ENCODE assay signal across 1 cellular context in genomic region chr17:82876602-82877391, GRCh38.
TF ChIP-seq lines count a peak whose summit lies in the region.

No MANE protein-coding gene starts in this region.

TF ChIP-seq in K562, 482 proteins besides CTCF, POLR2A, EP300 and RAD21 (continued from another document and continues in another):
- TF ChIP-seq ZHX1 (conservative IDR thresholded peaks at IDR 0.05; ENCODE audit: low read length) (no peak), TCF7 (IDR thresholded peaks at IDR 0.05; ENCODE audit: borderline replicate concordance) (no peak), L3MBTL2 (IDR thresholded peaks at IDR 0.05) (0 out of 2 replicates have a peak, but pooled peaks have one; percentile 58), CHD1 (IDR thresholded peaks at IDR 0.05; ENCODE audit: low read length) (no peak), PHB (CRISPR knock-in tag; IDR thresholded peaks at IDR 0.05) (no peak), ZNF407 (IDR thresholded peaks at IDR 0.05; ENCODE audit: low read depth) (no peak), XRCC3 (IDR thresholded peaks at IDR 0.05) (no peak), BRD9 (IDR thresholded peaks at IDR 0.05; ENCODE audit: low read depth, partially characterized antibody) (peak; percentile 28), NCOA4 (IDR thresholded peaks at IDR 0.05; ENCODE audit: partially characterized antibody) (no peak), TSC22D4 (tag; IDR thresholded peaks at IDR 0.05) (no peak), FOXO4 (CRISPR knock-in tag; IDR thresholded peaks at IDR 0.05) (no peak), HDAC1 (IDR thresholded peaks at IDR 0.05) (no peak), CBX8 (IDR thresholded peaks at IDR 0.05; ENCODE audit: borderline replicate concordance, extremely low read depth, low read depth, low read length, poor library complexity, severe bottlenecking) (no peak), ZNF175 (CRISPR knock-in tag; IDR thresholded peaks at IDR 0.05; ENCODE audit: low read depth) (0 out of 2 replicates have a peak, but pooled peaks have one; percentile 71), SREBF2 (CRISPR knock-in tag; IDR thresholded peaks at IDR 0.05) (no peak), SMAD1 (IDR thresholded peaks at IDR 0.05; ENCODE audit: low read depth, low read length, partially characterized antibody) (no peak), EGR1 (conservative IDR thresholded peaks at IDR 0.05) (no peak), TRIM24 (IDR thresholded peaks at IDR 0.05) (no peak), ZNF121 (CRISPR knock-in tag; conservative IDR thresholded peaks at IDR 0.05) (no peak), XRCC4 (IDR thresholded peaks at IDR 0.05; ENCODE audit: extremely low read depth, insufficient read depth, insufficient read length) (no peak), ZBTB33 (CRISPR knock-in tag; IDR thresholded peaks at IDR 0.05) (peak; percentile 53), ETV6 (IDR thresholded peaks at IDR 0.05; ENCODE audit: borderline replicate concordance in 1 of 2, low read depth in 2 of 2, low read length in 1 of 2) (no peak), ETV6 (CRISPR knock-in tag; IDR thresholded peaks at IDR 0.05; ENCODE audit: borderline replicate concordance) (no peak), TAF15 (IDR thresholded peaks at IDR 0.05; ENCODE audit: low read depth, low read length) (no peak), SREBF1 (IDR thresholded peaks at IDR 0.05; ENCODE audit: borderline replicate concordance, low read depth, low read length) (no peak), TAF9B (IDR thresholded peaks at IDR 0.05; ENCODE audit: partially characterized antibody) (no peak), MTA3 (IDR thresholded peaks at IDR 0.05; ENCODE audit: borderline replicate concordance) (no peak), ZNF512 (tag; IDR thresholded peaks at IDR 0.05) (no peak), MYC (IDR thresholded peaks at IDR 0.05; ENCODE audit: low read depth, low read length) (no peak; the same call in 1 of the 2 replicates), MYC (CRISPR knock-in tag; IDR thresholded peaks at IDR 0.05; ENCODE audit: borderline replicate concordance, low read depth) (no peak), RBM22 (IDR thresholded peaks at IDR 0.05; ENCODE audit: low read depth, low read length, poor library complexity, severe bottlenecking) (no peak), RBM17 (IDR thresholded peaks at IDR 0.05; ENCODE audit: borderline replicate concordance, low read depth, low read length) (no peak), BCOR (IDR thresholded peaks at IDR 0.05) (peak; percentile 8; the same call in 1 of the 2 replicates), PURB (CRISPR knock-in tag; IDR thresholded peaks at IDR 0.05; ENCODE audit: low read depth) (no peak), NR3C1 (CRISPR knock-in tag; IDR thresholded peaks at IDR 0.05) (no peak), RBM39 (optimal IDR thresholded peaks at IDR 0.05; ENCODE audit: low read depth, low read length) (no peak), NFE2 (IDR thresholded peaks at IDR 0.05; ENCODE audit: low read depth) (peak; percentile 30; the same call in 1 of the 2 replicates), ARID2 (IDR thresholded peaks at IDR 0.05) (no peak), ZNF347 (CRISPR knock-in tag; IDR thresholded peaks at IDR 0.05; ENCODE audit: low read depth) (no peak), XRCC5 (IDR thresholded peaks at IDR 0.05; ENCODE audit: low read depth, low read length) (no peak), CREB1 (IDR thresholded peaks at IDR 0.05) (no peak), CREB1 (CRISPR knock-in tag; IDR thresholded peaks at IDR 0.05) (peak; percentile 53; the same call in 1 of the 2 replicates), ZNF644 (tag; IDR thresholded peaks at IDR 0.05; ENCODE audit: low read depth) (no peak), HLTF (IDR thresholded peaks at IDR 0.05) (no peak), RCOR1 (IDR thresholded peaks at IDR 0.05; ENCODE audit: borderline replicate concordance in 1 of 2, low read depth in 2 of 2, low read length in 2 of 2) (0 out of 4 replicates have a peak, but pooled peaks of 1 of the 2 experiments have one; percentile 38)
- TF ChIP-seq, protein P1, sequence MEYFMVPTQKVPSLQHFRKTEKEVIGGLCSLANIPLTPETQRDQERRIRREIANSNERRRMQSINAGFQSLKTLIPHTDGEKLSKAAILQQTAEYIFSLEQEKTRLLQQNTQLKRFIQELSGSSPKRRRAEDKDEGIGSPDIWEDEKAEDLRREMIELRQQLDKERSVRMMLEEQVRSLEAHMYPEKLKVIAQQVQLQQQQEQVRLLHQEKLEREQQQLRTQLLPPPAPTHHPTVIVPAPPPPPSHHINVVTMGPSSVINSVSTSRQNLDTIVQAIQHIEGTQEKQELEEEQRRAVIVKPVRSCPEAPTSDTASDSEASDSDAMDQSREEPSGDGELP (CRISPR knock-in tag; IDR thresholded peaks at IDR 0.05; ENCODE audit: borderline replicate concordance): peak; percentile 74
- TF ChIP-seq, protein P2, sequence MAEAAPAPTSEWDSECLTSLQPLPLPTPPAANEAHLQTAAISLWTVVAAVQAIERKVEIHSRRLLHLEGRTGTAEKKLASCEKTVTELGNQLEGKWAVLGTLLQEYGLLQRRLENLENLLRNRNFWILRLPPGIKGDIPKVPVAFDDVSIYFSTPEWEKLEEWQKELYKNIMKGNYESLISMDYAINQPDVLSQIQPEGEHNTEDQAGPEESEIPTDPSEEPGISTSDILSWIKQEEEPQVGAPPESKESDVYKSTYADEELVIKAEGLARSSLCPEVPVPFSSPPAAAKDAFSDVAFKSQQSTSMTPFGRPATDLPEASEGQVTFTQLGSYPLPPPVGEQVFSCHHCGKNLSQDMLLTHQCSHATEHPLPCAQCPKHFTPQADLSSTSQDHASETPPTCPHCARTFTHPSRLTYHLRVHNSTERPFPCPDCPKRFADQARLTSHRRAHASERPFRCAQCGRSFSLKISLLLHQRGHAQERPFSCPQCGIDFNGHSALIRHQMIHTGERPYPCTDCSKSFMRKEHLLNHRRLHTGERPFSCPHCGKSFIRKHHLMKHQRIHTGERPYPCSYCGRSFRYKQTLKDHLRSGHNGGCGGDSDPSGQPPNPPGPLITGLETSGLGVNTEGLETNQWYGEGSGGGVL (CRISPR knock-in tag; IDR thresholded peaks at IDR 0.05): no peak
